In genomic region chr2:144330951-144331651, GRCh38 we compare ENCODE assay signal across 8 cellular contexts.
DNase-seq lines count a peak whose midpoint lies in the region; ATAC-seq and TF ChIP-seq lines count a peak whose summit lies in the region.

No MANE protein-coding gene starts in this region.

- no peak for TF ChIP-seq CTCF in GM12875 (IDR thresholded peaks at IDR 0.05; ENCODE audit: borderline replicate concordance, insufficient read depth, low read depth, low read length)

- H3K4me3 ChIP-seq in GM12875 (ENCODE audit: low read depth, low read length) = peak overlapping the region; percentile 76

- peak; percentile 1 for ATAC-seq in stimulated activated naive CD8-positive, alpha-beta T cell treated with anti-CD3 and anti-CD28 coated beads, Interleukin-15, Interleukin-2, amounts not matched to agents 100 U/mL and 50 U/mL, for 24 hours
- ATAC-seq in HG02938 (IDR thresholded peaks at IDR 0.05; ENCODE audit: unreplicated experiment) (no peak), GM21381 (IDR thresholded peaks at IDR 0.05; ENCODE audit: unreplicated experiment) (no peak)

- DNase-seq in NCI-H526 treated with DMSO at 0.1 percent for 48 hours (lab: John Stamatoyannopoulos, UW) (peak; percentile 52), amniotic epithelial cell (ENCODE audit: low read depth) (peak; percentile 26), kidney glomerular epithelial cell (lab: John Stamatoyannopoulos, UW) (peak; percentile 28), NCI-H1930 (lab: John Stamatoyannopoulos, UW) (no peak)
- DNase-seq in stimulated activated naive CD8-positive, alpha-beta T cell treated with anti-CD3 and anti-CD28 coated beads, Interleukin-15, Interleukin-2, amounts not matched to agents 100 U/mL and 50 U/mL, for 24 hours = peak; percentile 33

Comparison
In these comparisons a context has a peak if more than half of its experiments do, and no peak if none do; other contexts are left out.
1. DNase-seq: peak in NCI-H526 treated with DMSO at 0.1 percent for 48 hours (single experiment), amniotic epithelial cell (single experiment), kidney glomerular epithelial cell (single experiment) and stimulated activated naive CD8-positive, alpha-beta T cell treated with anti-CD3 and anti-CD28 coated beads, Interleukin-15, Interleukin-2, amounts not matched to agents 100 U/mL and 50 U/mL, for 24 hours (single experiment); none in NCI-H1930 (0 of 2).